17 cellular contexts compared by ENCODE assay signal in the genomic region with DNA sequence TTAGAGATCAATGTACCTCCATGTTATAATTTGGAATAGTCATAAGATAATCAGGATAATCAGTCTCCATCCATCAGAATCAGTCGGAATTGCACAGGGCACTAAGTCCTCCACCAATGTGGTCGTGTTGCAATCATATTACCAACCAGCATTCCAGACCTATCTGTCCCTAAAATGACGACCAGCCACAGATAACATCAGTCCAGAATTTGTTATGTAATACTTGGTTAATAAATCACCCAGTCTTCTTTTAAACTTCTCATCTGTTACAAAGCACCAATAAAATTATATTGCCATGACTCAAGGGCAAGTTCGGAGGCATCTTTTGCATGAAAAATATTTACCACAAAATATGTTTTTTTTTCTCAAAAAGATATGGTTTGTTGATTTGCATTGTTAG. TPM values are rescaled to one million over a fixed set of nuclear protein-coding genes. Genes with fewer than 3 reads are reported as not detected.
DNase-seq lines count a peak whose midpoint lies in the region; ATAC-seq, FAIRE-seq and TF ChIP-seq lines count a peak whose summit lies in the region.
"Had no signal": no experiment of that assay in that cellular context is flagged by ENCODE, and none has a peak within 500 bp of the region (broad histone marks: within the 10 kb centered on the region; RNA-seq: fewer than 3 reads in every experiment).

No MANE protein-coding gene starts in this region.

- TF ChIP-seq CTCF in BJ (IDR thresholded peaks at IDR 0.05; ENCODE audit: insufficient read depth, low read depth, low read length) (no peak), IMR-90 (conservative IDR thresholded peaks at IDR 0.05; ENCODE audit: low read depth, low read length) (no peak), esophagus muscularis mucosa (IDR thresholded peaks at IDR 0.05) (no peak), GM10266 (IDR thresholded peaks at IDR 0.05; ENCODE audit: control insufficient read depth, insufficient read depth, low read depth, missing control alignments) (no peak), left ventricle myocardium inferior (IDR thresholded peaks at IDR 0.05; ENCODE audit: borderline replicate concordance) (no peak)

- DNase-seq in BJ (ENCODE audit: low read depth) (peak; percentile 50), IMR-90 (no peak), esophagus muscularis mucosa (ENCODE audit: extremely low spot score) (peak; percentile 50), trophoblast cell (peak; percentile 27 to 49), GM12891 (ENCODE audit: insufficient read length, low spot score) (no peak), GM10266 (ENCODE audit: extremely low spot score) (no peak), NCI-H2227 (lab: John Stamatoyannopoulos, UW; ENCODE audit: unreplicated experiment) (no peak), left ventricle myocardium inferior (no peak)
- DNase-seq: activated CD8-positive, alpha-beta T cell treated with anti-CD3 and anti-CD28 coated beads, Interleukin-2, amount 10 ng/mL, durations not matched to agents 7 days and 5 days; esophagus squamous epithelium; NCI-H1694 treated with DMSO at 0.1 percent for 48 hours; NCI-H526 had no signal

- H2BK120ac ChIP-seq in IMR-90 (ENCODE audit: low read depth, low read length) (no peak overlapping the region), trophoblast cell (ENCODE audit: insufficient read depth, low read length, poor library complexity) (no peak overlapping the region)

- H3K56ac ChIP-seq in IMR-90 (ENCODE audit: extremely low read depth, insufficient read depth, low read length) = no peak overlapping the region

- no peak overlapping the region for H2AK9ac ChIP-seq in IMR-90 (replicated peaks; ENCODE audit: low read depth, low read length, poor library complexity)

- no CpG with 5 or more reads among the region's 4 CpGs for WGBS in IMR-90 (ENCODE audit: extremely low coverage in 2 of 2, insufficient read length in 1 of 2), 2 experiments
- 51% methylated on average over 4 of the region's 4 CpGs for WGBS in esophagus muscularis mucosa
- no CpG with 5 or more reads among the region's 4 CpGs for WGBS in trophoblast cell (ENCODE audit: extremely low coverage, insufficient coverage, insufficient read length)

- H3K79me1 ChIP-seq in IMR-90 (ENCODE audit: low read depth in 1 of 2, low read length in 2 of 2) = 0 out of 4 replicates have a peak, but pooled peaks cover 0 to 7% of the 10 kb centered on the region in 2 experiments
- no peaks in the 10 kb centered on the region for H3K79me1 ChIP-seq in trophoblast cell (ENCODE audit: low read length)

- no peaks in the 10 kb centered on the region; the same call in 1 of the 2 replicates for H4K20me1 ChIP-seq in IMR-90 (ENCODE audit: insufficient read depth, low read length)

- BruUV-seq in IMR-90 (replicated peaks; lab: Mats Ljungman, UMichigan) = no TSS peak

- no peaks in the 10 kb centered on the region for H3K9me3 ChIP-seq in IMR-90 (ENCODE audit: control insufficient read depth, insufficient read depth, low read length)
- H3K9me3 ChIP-seq in esophagus muscularis mucosa = no peaks in the 10 kb centered on the region
- no peaks in the 10 kb centered on the region for H3K9me3 ChIP-seq in trophoblast cell (ENCODE audit: insufficient read depth, low read depth, low read length)
- H3K9me3 ChIP-seq in left ventricle myocardium inferior (replicated peaks) = no peaks in the 10 kb centered on the region
- H3K9me3 ChIP-seq: esophagus squamous epithelium, thoracic aorta had no signal

- no peak overlapping the region for H3K14ac ChIP-seq in IMR-90 (replicated peaks; ENCODE audit: low read depth, low read length)
- no peak overlapping the region for H3K14ac ChIP-seq in trophoblast cell (ENCODE audit: low read length)

- intact Hi-C loops in IMR-90 (cut with micrococcal nuclease) (no loop called here), esophagus muscularis mucosa (cut with DNase I) (no loop called here), left ventricle myocardium inferior (cut with micrococcal nuclease) (no loop called here)

- H4K12ac ChIP-seq in trophoblast cell (ENCODE audit: low read depth, low read length) = no peak overlapping the region

- H2BK5ac ChIP-seq in IMR-90 (ENCODE audit: low read depth, low read length, poor library complexity, severe bottlenecking) (no peak overlapping the region), trophoblast cell (ENCODE audit: low read depth, low read length, poor library complexity) (no peak overlapping the region)

- no peak for ATAC-seq in IMR-90 (ENCODE audit: low read depth)
- ATAC-seq: activated CD8-positive, alpha-beta T cell treated with anti-CD3 and anti-CD28 coated beads, Interleukin-2, amount 10 ng/mL, durations not matched to agents 7 days and 5 days; HCT116; Panc1 had no signal

- FAIRE-seq in GM12891 (lab: Jason Lieb, UNC) = no peak

- H3K4me2 ChIP-seq in IMR-90 (ENCODE audit: low read depth, low read length) (no peak overlapping the region), trophoblast cell (ENCODE audit: low read length) (no peak overlapping the region)
- H3K4me2 ChIP-seq: KMS-11 had no signal

- CTCF ChIA-PET in BJ (lab: Yijun Ruan, JAX) = interaction anchor here (0.6 to 1.0 kb wide), 2 partner anchors 269 to 534 kb away, joined by 3 to 4 read pairs; no protein-coding TSS in a partner anchor
- CTCF ChIA-PET in IMR-90 (lab: Yijun Ruan, JAX) = no interaction called here

- dilution Hi-C loops in IMR-90 (cut with HindIII; ENCODE audit: low sequenced_read_pairs, unreplicated experiment) = no loop called here

- in situ Hi-C loops in IMR-90 (cut with MboI; ENCODE audit: low sequenced_read_pairs) = no loop called here

- H3K36me3 ChIP-seq in BJ (ENCODE audit: control insufficient read depth, insufficient read depth, low read length) (no peaks in the 10 kb centered on the region), IMR-90 (ENCODE audit: control insufficient read depth, insufficient read depth, low read length) (no peaks in the 10 kb centered on the region), esophagus muscularis mucosa (no peaks in the 10 kb centered on the region), trophoblast cell (ENCODE audit: control insufficient read depth in 1 of 2, insufficient read depth in 2 of 2, low read length in 2 of 2) (no peaks in the 10 kb centered on the region), left ventricle myocardium inferior (no peaks in the 10 kb centered on the region)
- H3K36me3 ChIP-seq: esophagus squamous epithelium, thoracic aorta had no signal

- no peak overlapping the region for H2BK12ac ChIP-seq in trophoblast cell (ENCODE audit: low read length)

- no peak for TF ChIP-seq POLR2A in IMR-90 (IDR thresholded peaks at IDR 0.05; ENCODE audit: low read depth, low read length)
- TF ChIP-seq POLR2A in esophagus muscularis mucosa (IDR thresholded peaks at IDR 0.05; ENCODE audit: low read depth) = no peak
- no peak for TF ChIP-seq POLR2A in GM12891 (IDR thresholded peaks at IDR 0.05; ENCODE audit: low read depth, low read length)

- POLR2A ChIA-PET in BJ (lab: Charles Lee) = interaction anchor here (0.6 kb wide), 1 partner anchor 578 kb away, joined by 3 read pairs; no protein-coding TSS in a partner anchor
- POLR2A ChIA-PET in IMR-90 (lab: Charles Lee; ENCODE audit: unreplicated experiment) = no interaction called here

- H4K91ac ChIP-seq in IMR-90 (ENCODE audit: insufficient read depth, low read depth, low read length) (no peak overlapping the region), trophoblast cell (ENCODE audit: low read depth, low read length) (no peak overlapping the region)

- TF ChIP-seq EP300 in esophagus muscularis mucosa (IDR thresholded peaks at IDR 0.05) = no peak

- H3K4me3 ChIP-seq in BJ (ENCODE audit: low read depth, low read length) (no peak overlapping the region), IMR-90 (ENCODE audit: insufficient read depth, low read depth, low read length) (no peak overlapping the region), esophagus muscularis mucosa (no peak overlapping the region), trophoblast cell (ENCODE audit: low read depth, low read length) (no peak overlapping the region), left ventricle myocardium inferior (no peak overlapping the region)
- H3K4me3 ChIP-seq: esophagus squamous epithelium, thoracic aorta had no signal

- no peak overlapping the region for H4K8ac ChIP-seq in IMR-90 (ENCODE audit: low read depth in 2 of 2, low read length in 2 of 2)
- H4K8ac ChIP-seq in trophoblast cell (ENCODE audit: low read depth, low read length) = no peak overlapping the region

- TF ChIP-seq RAD21 in IMR-90 (IDR thresholded peaks at IDR 0.05; ENCODE audit: low read length) = no peak

- H2AFZ ChIP-seq in IMR-90 (replicated peaks; ENCODE audit: low read length, poor library complexity) = no peak overlapping the region
- no peak overlapping the region for H2AFZ ChIP-seq in trophoblast cell (ENCODE audit: insufficient read depth, low read length, poor library complexity)

- 0 out of 3 replicates have a peak overlapping the region, but pooled peaks have one; percentile 24 for H2BK15ac ChIP-seq in IMR-90 (ENCODE audit: low read depth, low read length)

- no peak overlapping the region for H3K23ac ChIP-seq in IMR-90 (ENCODE audit: low read depth, low read length)
- no peak overlapping the region for H3K23ac ChIP-seq in trophoblast cell (ENCODE audit: low read length)

- H4K5ac ChIP-seq in IMR-90 (ENCODE audit: low read depth, low read length) = no peak overlapping the region

- H2AK5ac ChIP-seq in IMR-90 (ENCODE audit: low read depth, low read length) (no peak overlapping the region), trophoblast cell (ENCODE audit: low read length) (no peak overlapping the region)

- no peak overlapping the region for H3K18ac ChIP-seq in IMR-90 (ENCODE audit: low read depth, low read length)
- H3K18ac ChIP-seq in trophoblast cell (ENCODE audit: low read length) = no peak overlapping the region

- H3K4ac ChIP-seq in IMR-90 (ENCODE audit: low read depth, low read length) (no peak overlapping the region), trophoblast cell (ENCODE audit: low read depth, low read length) (no peak overlapping the region)

- no peaks in the 10 kb centered on the region for H3K79me2 ChIP-seq in trophoblast cell (ENCODE audit: control insufficient read depth, insufficient read depth, low read length, poor library complexity)

- H3K9ac ChIP-seq in IMR-90 (ENCODE audit: low read depth, low read length) (no peak overlapping the region), trophoblast cell (ENCODE audit: low read length) (no peak overlapping the region)
- H3K9ac ChIP-seq: KMS-11 had no signal

- H3K9me1 ChIP-seq in IMR-90 (ENCODE audit: insufficient read depth, low read length) = no peaks in the 10 kb centered on the region

- H2BK20ac ChIP-seq in IMR-90 (ENCODE audit: low read depth, low read length) = no peak overlapping the region

- H3K4me1 ChIP-seq in IMR-90 (ENCODE audit: control insufficient read depth, insufficient read depth, low read length) (peaks cover 8% of the 10 kb centered on the region; the same call in 1 of the 2 replicates), esophagus muscularis mucosa (no peaks in the 10 kb centered on the region), trophoblast cell (ENCODE audit: control insufficient read depth in 1 of 2, insufficient read depth in 2 of 2, low read length in 2 of 2) (no peaks in the 10 kb centered on the region), left ventricle myocardium inferior (no peaks in the 10 kb centered on the region)

- H3K27me3 ChIP-seq in BJ (ENCODE audit: control insufficient read depth, insufficient read depth, low read length) = no peaks in the 10 kb centered on the region
- no peaks in the 10 kb centered on the region; the same call in 1 of the 2 replicates for H3K27me3 ChIP-seq in IMR-90 (ENCODE audit: control insufficient read depth, insufficient read depth, low read length)
- no peaks in the 10 kb centered on the region for H3K27me3 ChIP-seq in esophagus muscularis mucosa
- H3K27me3 ChIP-seq in trophoblast cell (ENCODE audit: insufficient read depth, low read length) = no peaks in the 10 kb centered on the region
- H3K27me3 ChIP-seq in left ventricle myocardium inferior (ENCODE audit: low read depth) = peaks cover 59% of the 10 kb centered on the region
- H3K27me3 ChIP-seq: esophagus squamous epithelium had no signal

- H3K27ac ChIP-seq in IMR-90 (ENCODE audit: insufficient read depth, low read length) (no peak overlapping the region), esophagus muscularis mucosa (replicated peaks in 1 of 4) (no peak overlapping the region), trophoblast cell (ENCODE audit: low read depth, low read length) (no peak overlapping the region), left ventricle myocardium inferior (replicated peaks) (no peak overlapping the region)
- H3K27ac ChIP-seq: KMS-11, thoracic aorta had no signal

RNA-seq across cellular contexts. Expression of a gene that starts 29.4 kb away (rescaled TPM):
- polyA plus RNA-seq in BJ (2011; rRNA removed) (4.3 and 4.6 TPM in 2 replicates), IMR-90 (2012; rRNA removed) (2.2 and 2.4 TPM in 2 replicates)
- 9.6 and 11.3 TPM in 2 replicates for polyA minus RNA-seq in BJ (2011; rRNA and poly(A)+ RNA removed)
- total RNA-seq in IMR-90 (2012; rRNA removed) (3.3 and 4.1 TPM in 2 replicates), esophagus muscularis mucosa (1 to 10 TPM; 2.4 to 5.2 (median 3.3) TPM), left ventricle myocardium inferior (0.33 TPM)
- polyA plus RNA-seq in IMR-90 (2012; cell fraction: cytosol; rRNA removed) = 1.5 and 1.9 TPM in 2 replicates
- polyA plus RNA-seq in IMR-90 (2012; cell fraction: nucleus; rRNA removed; ENCODE audit: low replicate concordance) = 1.6 and 3.6 TPM in 2 replicates
- polyA plus RNA-seq in trophoblast cell (2013) = 1.4 and 1.6 TPM in 2 replicates
- polyA plus RNA-seq in GM12891 (2012; ENCODE audit: low read depth, missing spikeins) = 35.8 TPM
- total RNA-seq: activated CD8-positive, alpha-beta T cell treated with anti-CD3 and anti-CD28 coated beads, Interleukin-2, amount 10 ng/mL, durations not matched to agents 7 days and 5 days; activated T-helper 2 cell treated with anti-CD3 and anti-CD28 coated beads, Interferon-gamma antibody, Interleukin-2, Interleukin-4, amounts not matched to agents 10 μg/mL and 5 μg/mL and 100 μg/mL, durations not matched to agents 14 hours and 24 hours and 36 hours had no signal

Comparison
In these comparisons a context has a peak if more than half of its experiments do, and no peak if none do; other contexts are left out.
1. DNase-seq: peak in BJ (single experiment), esophagus muscularis mucosa (single experiment) and trophoblast cell (2 of 2); none in IMR-90 (single experiment), GM12891 (single experiment), GM10266 (single experiment), NCI-H2227 (single experiment) and left ventricle myocardium inferior (single experiment).